Comparison of ENCODE assay signal across 8 cellular contexts in the genomic region with DNA sequence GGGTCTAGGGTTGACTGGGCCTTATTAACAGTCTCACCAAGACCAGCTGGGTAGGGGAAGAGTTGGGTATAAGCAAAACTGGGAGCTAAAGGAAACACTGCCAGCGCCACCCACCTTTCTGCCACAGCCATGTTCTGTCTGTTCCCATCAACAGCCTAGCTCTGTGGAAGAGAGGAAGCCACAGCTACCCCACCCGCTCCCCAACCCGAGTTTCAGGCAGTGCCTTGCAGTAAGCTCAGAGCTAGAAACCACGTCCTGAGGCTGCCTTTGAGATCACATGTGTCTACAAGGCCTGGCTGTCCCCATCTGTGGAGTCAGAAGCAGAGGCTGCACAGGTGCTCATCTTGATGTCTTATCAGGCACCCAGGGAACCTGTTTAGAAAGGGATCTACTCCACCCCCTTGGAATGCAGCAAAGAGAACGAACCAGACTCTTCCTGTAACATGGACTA. TPM values are rescaled to one million over a fixed set of nuclear protein-coding genes. Genes with fewer than 3 reads are reported as not detected.
DNase-seq lines count a peak whose midpoint lies in the region; ATAC-seq and TF ChIP-seq lines count a peak whose summit lies in the region.

No MANE protein-coding gene starts in this region.

- POLR2A ChIA-PET in activated CD4-positive, alpha-beta memory T cell treated with anti-CD3 and anti-CD28 coated beads for 36 hours (lab: Charles Lee): interaction anchor here (0.6 to 9.4 kb wide), 2 partner anchors 14 to 46 kb away, joined by 3 to 105 read pairs; partner anchors contain the start of gene HNRNPH1

- WGBS in prostate gland: 40% methylated on average over 5 of the region's 5 CpGs

- no peaks in the 10 kb centered on the region for H3K9me3 Mint-ChIP-seq in activated T-cell treated with anti-CD3 and anti-CD28 coated beads, Interleukin-2, amount 50 U/mL, for 4 hours
- H3K9me3 Mint-ChIP-seq in activated CD4-positive, alpha-beta memory T cell treated with anti-CD3 and anti-CD28 coated beads for 36 hours: no peaks in the 10 kb centered on the region
- H3K9me3 Mint-ChIP-seq in immature natural killer cell: no peaks in the 10 kb centered on the region

- DNase-seq in activated T-cell treated with anti-CD3 and anti-CD28 coated beads, Interleukin-2, amount 50 U/mL, for 1 hour: peak; percentile 45
- DNase-seq in activated T-cell treated with anti-CD3 and anti-CD28 coated beads, Interleukin-2, amount 50 U/mL, for 4 hours: no peak
- DNase-seq in activated CD4-positive, alpha-beta memory T cell treated with anti-CD3 and anti-CD28 coated beads for 36 hours: peak; percentile 64
- DNase-seq in immature natural killer cell (no peak), substantia nigra (lab: John Stamatoyannopoulos, UW) (no peak), NOMO-1 (lab: John Stamatoyannopoulos, UW; ENCODE audit: unreplicated experiment in 2 of 2) (no peak), prostate gland (ENCODE audit: low spot score) (no peak)

- peaks cover 42% of the 10 kb centered on the region for H3K4me1 Mint-ChIP-seq in activated T-cell treated with anti-CD3 and anti-CD28 coated beads, Interleukin-2, amount 50 U/mL, for 4 hours (ENCODE audit: low read depth)
- peaks cover 35% of the 10 kb centered on the region for H3K4me1 Mint-ChIP-seq in activated CD4-positive, alpha-beta memory T cell treated with anti-CD3 and anti-CD28 coated beads for 36 hours (ENCODE audit: low read depth)
- H3K4me1 Mint-ChIP-seq in immature natural killer cell: peaks cover 17 to 22% of the 10 kb centered on the region in 2 donors

- ATAC-seq in activated T-cell treated with anti-CD3 and anti-CD28 coated beads, Interleukin-2, amount 50 U/mL, for 4 hours: no peak
- ATAC-seq in GM19455 (IDR thresholded peaks at IDR 0.05; ENCODE audit: unreplicated experiment): no peak

- H3K36me3 ChIP-seq in prostate gland: peaks cover 0 to 7% of the 10 kb centered on the region in 2 donors

- peaks cover 38% of the 10 kb centered on the region for H3K36me3 Mint-ChIP-seq in activated T-cell treated with anti-CD3 and anti-CD28 coated beads, Interleukin-2, amount 50 U/mL, for 4 hours (ENCODE audit: insufficient read depth)
- peaks cover 35% of the 10 kb centered on the region for H3K36me3 Mint-ChIP-seq in activated CD4-positive, alpha-beta memory T cell treated with anti-CD3 and anti-CD28 coated beads for 36 hours
- H3K36me3 Mint-ChIP-seq in immature natural killer cell: peaks cover 11 to 42% (median 24%) of the 10 kb centered on the region in 3 donors

- no peak overlapping the region for H3K4me3 ChIP-seq in prostate gland

- TF ChIP-seq POLR2A in prostate gland (IDR thresholded peaks at IDR 0.05): no peak

- H3K27ac Mint-ChIP-seq in activated CD4-positive, alpha-beta memory T cell treated with anti-CD3 and anti-CD28 coated beads for 36 hours: peak overlapping the region; percentile 71
- H3K27ac Mint-ChIP-seq in immature natural killer cell: peak overlapping the region; percentile 24 to 81 (median 66)

- CTCF ChIA-PET in activated CD4-positive, alpha-beta memory T cell treated with anti-CD3 and anti-CD28 coated beads for 36 hours (lab: Charles Lee): interaction anchor here (0.8 kb wide), 1 partner anchor 60 kb away, joined by 3 read pairs; no protein-coding TSS in a partner anchor

- H3K27ac ChIP-seq in substantia nigra (ENCODE audit: low read depth, low read length, poor library complexity, severe bottlenecking): peak overlapping the region; percentile 59
- H3K27ac ChIP-seq in prostate gland: peak overlapping the region in 1 of 2 donors; percentile 25

- H3K27me3 Mint-ChIP-seq in activated T-cell treated with anti-CD3 and anti-CD28 coated beads, Interleukin-2, amount 50 U/mL, for 4 hours (ENCODE audit: low read depth): no peaks in the 10 kb centered on the region
- H3K27me3 Mint-ChIP-seq in activated CD4-positive, alpha-beta memory T cell treated with anti-CD3 and anti-CD28 coated beads for 36 hours: no peaks in the 10 kb centered on the region
- peaks cover 10 to 23% (median 13%) of the 10 kb centered on the region in 3 donors for H3K27me3 Mint-ChIP-seq in immature natural killer cell (ENCODE audit: low read depth in 3 of 3)

- H3K4me3 Mint-ChIP-seq in activated T-cell treated with anti-CD3 and anti-CD28 coated beads, Interleukin-2, amount 50 U/mL, for 4 hours: no peak overlapping the region
- no peak overlapping the region for H3K4me3 Mint-ChIP-seq in activated CD4-positive, alpha-beta memory T cell treated with anti-CD3 and anti-CD28 coated beads for 36 hours
- H3K4me3 Mint-ChIP-seq in immature natural killer cell: no peak overlapping the region

- no peaks in the 10 kb centered on the region for H3K9me3 ChIP-seq in prostate gland

- intact Hi-C loops in activated CD4-positive, alpha-beta memory T cell treated with anti-CD3 and anti-CD28 coated beads for 36 hours (cut with micrococcal nuclease): no loop called here
- intact Hi-C loops in prostate gland (cut with DNase I): no loop called here

- no peak for TF ChIP-seq CTCF in prostate gland (IDR thresholded peaks at IDR 0.05)

- H3K27me3 ChIP-seq in prostate gland (replicated peaks; ENCODE audit: insufficient read depth): no peaks in the 10 kb centered on the region

- H3K4me1 ChIP-seq in prostate gland (replicated peaks): peaks cover 9% of the 10 kb centered on the region

RNA-seq across cellular contexts. Expression of gene HNRNPH1, which starts 15.3 kb away (rescaled TPM):
- total RNA-seq in activated T-cell treated with anti-CD3 and anti-CD28 coated beads, Interleukin-2, amount 50 U/mL, for 4 hours: 1,000 to 10,000 TPM; 1,008 to 1,029 (median 1,012) TPM
- total RNA-seq in activated CD4-positive, alpha-beta memory T cell treated with anti-CD3 and anti-CD28 coated beads for 36 hours: 100 to 1,000 TPM; 604 to 611 TPM
- polyA plus RNA-seq in immature natural killer cell: 100 to 1,000 TPM in 1 of 3 donors, 10 to 100 TPM in 2; 45.7 to 110 (median 73.3) TPM
- 100 to 1,000 TPM; 260 to 398 TPM for total RNA-seq in prostate gland

RNA-seq across cellular contexts. Expression of gene RUFY1, which starts 57.8 kb away (rescaled TPM):
- total RNA-seq in activated T-cell treated with anti-CD3 and anti-CD28 coated beads, Interleukin-2, amount 50 U/mL, for 4 hours: 10 to 100 TPM; 33.8 to 38.7 (median 34.3) TPM
- 10 to 100 TPM; 30.3 to 34.0 TPM for total RNA-seq in activated CD4-positive, alpha-beta memory T cell treated with anti-CD3 and anti-CD28 coated beads for 36 hours
- polyA plus RNA-seq in immature natural killer cell: 10 to 100 TPM; 20.0 to 37.4 (median 25.9) TPM
- total RNA-seq in prostate gland: 10 to 100 TPM; 48.7 to 55.6 TPM

Comparison
In these comparisons a context has a peak if more than half of its experiments do, and no peak if none do; other contexts are left out.
1. DNase-seq: peak in activated T-cell treated with anti-CD3 and anti-CD28 coated beads, Interleukin-2, amount 50 U/mL, for 1 hour (single experiment) and activated CD4-positive, alpha-beta memory T cell treated with anti-CD3 and anti-CD28 coated beads for 36 hours (single experiment); none in activated T-cell treated with anti-CD3 and anti-CD28 coated beads, Interleukin-2, amount 50 U/mL, for 4 hours (single experiment), immature natural killer cell (0 of 3), substantia nigra (0 of 49), NOMO-1 (0 of 2) and prostate gland (single experiment).